Comparison of ENCODE assay signal across 7 cellular contexts in the genomic region with DNA sequence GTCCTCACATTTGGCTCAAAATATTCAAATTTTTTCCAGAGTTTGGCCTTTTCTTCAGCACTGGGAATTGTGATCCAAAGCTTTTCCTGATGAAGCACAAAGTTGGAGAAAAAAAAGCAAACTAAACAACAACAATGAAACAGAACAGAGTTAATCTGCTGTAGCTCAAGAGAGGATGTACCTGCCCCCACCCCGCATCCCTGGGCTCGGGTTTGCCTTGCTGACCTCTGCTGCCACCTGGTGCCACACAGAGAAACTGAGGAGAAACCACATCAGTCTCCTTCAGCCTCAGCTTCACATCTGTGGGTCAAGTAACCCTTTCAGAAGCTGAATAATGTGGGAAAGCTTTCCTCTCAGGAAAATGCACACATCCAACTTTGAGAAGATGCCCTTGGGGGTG.
DNase-seq lines count a peak whose midpoint lies in the region; ATAC-seq, FAIRE-seq and TF ChIP-seq lines count a peak whose summit lies in the region.
"Not testable (repeated sequence)": the region's sequence is repeated elsewhere in the genome, so short reads cannot be mapped to it uniquely, and the experiment has no call there.

No MANE protein-coding gene starts in this region.

- not testable (repeated sequence) for H3K79me2 ChIP-seq in PC-9 (ENCODE audit: low read depth); K562 (ENCODE audit: control insufficient read depth, insufficient read depth, low read length); mammary epithelial cell (ENCODE audit: insufficient read depth, low read length); neural cell (replicated peaks; ENCODE audit: insufficient read depth, low read length)

- not testable (repeated sequence) for H3K4me3 ChIP-seq in HEK293 (ENCODE audit: low read depth, low read length); PC-9; RWPE2 (ENCODE audit: severe bottlenecking); K562; mammary epithelial cell (replicated peaks in 1 of 3; ENCODE audit: insufficient read depth in 1 of 3, low read depth in 2 of 3, low read length in 3 of 3); neural cell (ENCODE audit: low read length)

- BruUV-seq in PC-9 (replicated peaks; lab: Mats Ljungman, UMichigan); K562 (replicated peaks; lab: Mats Ljungman, UMichigan): not testable (repeated sequence)
- TSS peak; percentile 26 for BruUV-seq in mammary epithelial cell (replicated peaks; lab: Mats Ljungman, UMichigan)

- not testable (repeated sequence) for H3K9ac ChIP-seq in K562 (ENCODE audit: insufficient read depth in 1 of 2, low read depth in 2 of 2, low read length in 2 of 2); mammary epithelial cell (ENCODE audit: insufficient read depth, low read length); neural cell (ENCODE audit: low read length)

- POLR2A ChIA-PET in HEK293 (lab: Yijun Ruan, JAX); PC-9 (lab: Charles Lee; ENCODE audit: unreplicated experiment); K562 (lab: Yijun Ruan, JAX): not testable (repeated sequence)

- intact Hi-C loops in PC-9 (cut with micrococcal nuclease; ENCODE audit: unreplicated experiment); K562 (cut with micrococcal nuclease); mammary epithelial cell (cut with micrococcal nuclease): not testable (repeated sequence)

- not testable (repeated sequence) for H3K9me1 ChIP-seq in K562 (ENCODE audit: control insufficient read depth, insufficient read depth, low read length)

- in situ Hi-C loops in K562 (cut with MboI); mammary epithelial cell (cut with MboI; ENCODE audit: low sequenced_read_pairs in 2 of 2): not testable (repeated sequence)

- peak; percentile 26 for TF ChIP-seq CTCF in 22Rv1 (IDR thresholded peaks at IDR 0.05)
- not testable (repeated sequence) for TF ChIP-seq CTCF in HEK293 (tag by site-specific recombination; IDR thresholded peaks at IDR 0.05); K562 (IDR thresholded peaks at IDR 0.05 in 2 of 3, conservative IDR thresholded peaks at IDR 0.05 in 1 of 3; ENCODE audit: insufficient read depth in 2 of 3, low read depth in 1 of 3, low read length in 3 of 3); mammary epithelial cell (conservative IDR thresholded peaks at IDR 0.05 in 1 of 2, IDR thresholded peaks at IDR 0.05 in 1 of 2; ENCODE audit: extremely low read depth in 1 of 2, insufficient read depth in 1 of 2, low read depth in 1 of 2, low read length in 2 of 2)
- 0 out of 2 replicates have a peak, but pooled peaks have one; percentile 24 for TF ChIP-seq CTCF in PC-9 (conservative IDR thresholded peaks at IDR 0.05)
- TF ChIP-seq CTCF in RWPE2 (IDR thresholded peaks at IDR 0.05; ENCODE audit: poor library complexity, severe bottlenecking), result peak; percentile 19
- peak; percentile 70 for TF ChIP-seq CTCF in neural cell (IDR thresholded peaks at IDR 0.05; ENCODE audit: poor library complexity, severe bottlenecking)

- H4K20me1 ChIP-seq in PC-9 (ENCODE audit: insufficient read depth); K562 (replicated peaks; ENCODE audit: control insufficient read depth, insufficient read depth, low read length); mammary epithelial cell (ENCODE audit: insufficient read depth, low read length); neural cell (ENCODE audit: insufficient read depth): not testable (repeated sequence)

- dilution Hi-C loops in mammary epithelial cell (cut with HindIII; ENCODE audit: low sequenced_read_pairs), result not testable (repeated sequence)

- TF ChIP-seq POLR2A in K562 (conservative IDR thresholded peaks at IDR 0.05), result not testable (repeated sequence)

- H3K4me1 ChIP-seq in HEK293 (ENCODE audit: control insufficient read depth, insufficient read depth, low read length); PC-9 (replicated peaks; ENCODE audit: insufficient read depth); RWPE2 (ENCODE audit: insufficient read depth, poor library complexity, severe bottlenecking); K562 (replicated peaks in 1 of 2; ENCODE audit: control insufficient read depth in 2 of 2, insufficient read depth in 2 of 2, low read length in 2 of 2); mammary epithelial cell (ENCODE audit: insufficient read depth, low read length): not testable (repeated sequence)

- not testable (repeated sequence) for H3K27ac ChIP-seq in 22Rv1; HEK293 (ENCODE audit: extremely low read depth, low read depth, low read length); PC-9; RWPE2 (ENCODE audit: poor library complexity, severe bottlenecking); K562 (ENCODE audit: extremely low read depth, low read depth, low read length); mammary epithelial cell (ENCODE audit: insufficient read depth, low read depth, low read length); neural cell (ENCODE audit: low read length)

- TF ChIP-seq RAD21 in K562 (CRISPR knock-in tag; conservative IDR thresholded peaks at IDR 0.05 in 1 of 2, IDR thresholded peaks at IDR 0.05 in 1 of 2) (peak; percentile 33 to 58), neural cell (conservative IDR thresholded peaks at IDR 0.05) (peak; percentile 80)

- CTCF ChIA-PET in HEK293 (lab: Yijun Ruan, JAX); PC-9 (lab: Charles Lee); K562 (lab: Yijun Ruan, JAX; ENCODE audit: low intra/inter-chr PET ratio); mammary epithelial cell (lab: Charles Lee; ENCODE audit: low non-redundant PET): not testable (repeated sequence)

- H3K36me3 ChIP-seq in HEK293 (ENCODE audit: control insufficient read depth in 2 of 2, insufficient read depth in 1 of 2, low read length in 2 of 2); PC-9 (ENCODE audit: low read depth); RWPE2 (ENCODE audit: low read depth); K562 (ENCODE audit: control insufficient read depth, insufficient read depth, low read length); mammary epithelial cell (ENCODE audit: insufficient read depth, low read length); neural cell (ENCODE audit: insufficient read depth, low read length): not testable (repeated sequence)

- ATAC-seq in RWPE2 (ENCODE audit: low read depth); K562: not testable (repeated sequence)

- not testable (repeated sequence) for H3K9me2 ChIP-seq in PC-9 (ENCODE audit: insufficient read depth); neural cell (ENCODE audit: insufficient read depth, low read length)

- not testable (repeated sequence) for H3K4me2 ChIP-seq in PC-9; K562 (ENCODE audit: insufficient read depth, low read length); mammary epithelial cell (ENCODE audit: insufficient read depth, low read depth, low read length); neural cell (ENCODE audit: low read length)

- TF ChIP-seq EP300 in K562 (IDR thresholded peaks at IDR 0.05; ENCODE audit: low read length); neural cell (conservative IDR thresholded peaks at IDR 0.05; ENCODE audit: poor library complexity, severe bottlenecking): not testable (repeated sequence)

- not testable (repeated sequence) for H3F3A ChIP-seq in PC-9 (ENCODE audit: insufficient read depth, low read depth); neural cell (ENCODE audit: insufficient read depth, low read length, poor library complexity, severe bottlenecking)

- H3K27me3 ChIP-seq in PC-9 (ENCODE audit: insufficient read depth, low read depth); RWPE2 (ENCODE audit: insufficient read depth, poor library complexity, severe bottlenecking); K562 (ENCODE audit: control insufficient read depth in 2 of 2, insufficient read depth in 2 of 2, low read length in 2 of 2); mammary epithelial cell (ENCODE audit: insufficient read depth, low read length); neural cell (ENCODE audit: insufficient read depth, low read depth, low read length): not testable (repeated sequence)

- not testable (repeated sequence) for FAIRE-seq in K562 (lab: Jason Lieb, UNC)

- not testable (repeated sequence) for DNase-seq in PC-9; RWPE2 (ENCODE audit: low spot score); K562 (ENCODE audit: extremely low read depth in 1 of 4, low spot score in 3 of 4); mammary epithelial cell

- WGBS in K562 (ENCODE audit: insufficient coverage, low coverage, missing lambda C conversion rate), result no CpG with 5 or more reads among the region's 2 CpGs
- WGBS in mammary epithelial cell (ENCODE audit: low coverage, missing lambda C conversion rate), result no CpG with 5 or more reads among the region's 2 CpGs

- not testable (repeated sequence) for H3K9me3 ChIP-seq in HEK293 (ENCODE audit: control insufficient read depth, insufficient read depth, low read depth, low read length); PC-9 (ENCODE audit: insufficient read depth, low read depth); RWPE2 (ENCODE audit: severe bottlenecking); K562 (replicated peaks; ENCODE audit: control insufficient read depth, insufficient read depth, low read depth, low read length); mammary epithelial cell (replicated peaks; ENCODE audit: insufficient read depth, low read length); neural cell (ENCODE audit: low read length)

- not testable (repeated sequence) for H2AFZ ChIP-seq in PC-9; K562 (ENCODE audit: low read depth, low read length); mammary epithelial cell (ENCODE audit: low read depth, low read length); neural cell (ENCODE audit: low read depth, low read length)
